9 cellular contexts compared by ENCODE assay signal in the genomic region with DNA sequence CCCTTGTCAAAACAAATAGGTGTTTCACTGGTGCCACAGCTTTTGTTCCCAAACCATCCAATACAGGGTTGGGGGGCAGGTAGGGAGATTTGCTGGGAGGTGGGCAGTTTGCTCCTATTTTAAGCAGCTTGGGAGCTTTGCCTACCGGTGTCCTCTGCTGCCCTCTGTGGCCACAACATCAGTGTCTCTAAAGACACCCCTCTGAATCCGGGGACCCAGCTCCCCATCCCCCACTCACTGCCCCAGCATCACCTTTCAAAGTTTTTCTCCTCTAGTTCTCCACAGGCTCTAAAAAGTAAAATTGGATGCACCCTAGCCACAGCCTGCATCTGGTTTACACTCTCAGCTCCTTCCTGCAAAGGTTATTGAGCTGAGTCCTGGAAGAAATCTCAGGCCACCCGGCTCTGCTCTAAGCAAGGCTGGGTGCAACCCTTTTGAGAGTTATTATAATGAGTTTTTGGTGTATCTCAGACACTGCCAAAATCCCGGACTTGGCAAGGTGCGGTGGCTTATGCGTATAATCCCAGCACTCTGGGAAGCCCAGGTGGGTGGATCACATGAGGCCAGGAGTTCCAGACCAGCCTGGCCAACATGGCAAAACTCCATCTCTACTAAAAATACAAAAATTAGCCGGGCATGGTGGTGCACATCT. TPM values are rescaled to one million over a fixed set of nuclear protein-coding genes. Genes with fewer than 3 reads are reported as not detected.
DNase-seq lines count a peak whose midpoint lies in the region; ATAC-seq and TF ChIP-seq lines count a peak whose summit lies in the region.
"Had no signal": no experiment of that assay in that cellular context is flagged by ENCODE, and none has a peak within 500 bp of the region (broad histone marks: within the 10 kb centered on the region; RNA-seq: fewer than 3 reads in every experiment).

No MANE protein-coding gene starts in this region.

- intact Hi-C loops in body of pancreas (cut with DNase I): loop anchor here (10.0 kb wide), 1 partner anchor 70 kb away; no protein-coding TSS in a partner anchor

- H2AFZ ChIP-seq in neural progenitor cell (replicated peaks): no peak overlapping the region

- no peak overlapping the region for H3K4me2 ChIP-seq in neural progenitor cell

- no peak overlapping the region for H3K9ac ChIP-seq in neural progenitor cell
- H3K9ac ChIP-seq: BLaER1 treated with 17β-estradiol and CSF1 and Interleukin-3, amounts not matched to agents 10 nM and 100 nM had no signal

- H4K20me1 ChIP-seq in neural progenitor cell (ENCODE audit: low read depth): peaks cover 19% of the 10 kb centered on the region

- peaks cover 49% of the 10 kb centered on the region for H3K27me3 Mint-ChIP-seq in neural progenitor cell (ENCODE audit: insufficient read depth, low read depth)
- peaks cover 26% of the 10 kb centered on the region for H3K27me3 Mint-ChIP-seq in stimulated activated memory B cell treated with anti-CD40 and anti-IgM and Interleukin-4, amounts not matched to agents 10 μg/mL and 1 μg/mL and 100 μg/mL, for 72 hours

- no peaks in the 10 kb centered on the region for H3K27me3 ChIP-seq in MG63
- H3K27me3 ChIP-seq in body of pancreas: no peaks in the 10 kb centered on the region
- H3K27me3 ChIP-seq in neural progenitor cell: peaks cover 50% of the 10 kb centered on the region

- TF ChIP-seq CTCF in body of pancreas (IDR thresholded peaks at IDR 0.05): peak in 5 of 7 experiments; percentile 12 to 39 (median 28)
- TF ChIP-seq CTCF in neural progenitor cell (IDR thresholded peaks at IDR 0.05): peak; percentile 57

- 55 to 60% methylated on average over 7 of the region's 7 CpGs for WGBS in body of pancreas, 2 donors

- ATAC-seq in body of pancreas (no peak), GM21360 (IDR thresholded peaks at IDR 0.05; ENCODE audit: unreplicated experiment) (no peak)
- ATAC-seq in stimulated activated memory B cell treated with anti-CD40 and anti-IgM and Interleukin-4, amounts not matched to agents 10 μg/mL and 1 μg/mL and 100 μg/mL, for 72 hours: no peak

- peaks cover 7% of the 10 kb centered on the region for H3K36me3 ChIP-seq in MG63
- no peaks in the 10 kb centered on the region for H3K36me3 ChIP-seq in body of pancreas (replicated peaks in 1 of 2; ENCODE audit: insufficient read depth in 1 of 2, low read depth in 2 of 2)
- H3K36me3 ChIP-seq in neural progenitor cell: no peaks in the 10 kb centered on the region
- H3K36me3 ChIP-seq: BLaER1 treated with 17β-estradiol and CSF1 and Interleukin-3, amounts not matched to agents 10 nM and 100 nM had no signal

- H3K4me1 Mint-ChIP-seq in neural progenitor cell: peaks cover 11% of the 10 kb centered on the region
- peaks cover 24% of the 10 kb centered on the region for H3K4me1 Mint-ChIP-seq in stimulated activated memory B cell treated with anti-CD40 and anti-IgM and Interleukin-4, amounts not matched to agents 10 μg/mL and 1 μg/mL and 100 μg/mL, for 72 hours

- peaks cover 9% of the 10 kb centered on the region for H3F3A ChIP-seq in neural progenitor cell (ENCODE audit: low read depth)

- no peak overlapping the region for H3K4me3 Mint-ChIP-seq in neural progenitor cell
- no peak overlapping the region for H3K4me3 Mint-ChIP-seq in stimulated activated memory B cell treated with anti-CD40 and anti-IgM and Interleukin-4, amounts not matched to agents 10 μg/mL and 1 μg/mL and 100 μg/mL, for 72 hours

- peaks cover 14% of the 10 kb centered on the region for H3K4me1 ChIP-seq in body of pancreas
- H3K4me1 ChIP-seq in neural progenitor cell: no peaks in the 10 kb centered on the region

- peak; percentile 23 for DNase-seq in NCI-H345 (lab: John Stamatoyannopoulos, UW)
- no peak for DNase-seq in NCI-H345 treated with DMSO at 0.1 percent for 48 hours (lab: John Stamatoyannopoulos, UW; ENCODE audit: unreplicated experiment)
- DNase-seq in MG63: peak; percentile 24
- peak in 2 of 4 donors; percentile 38 to 66 for DNase-seq in body of pancreas
- peak; percentile 74 for DNase-seq in neural progenitor cell (ENCODE audit: low spot score)
- no peak for DNase-seq in kidney tubule cell (ENCODE audit: low spot score)

- TF ChIP-seq POLR2A in body of pancreas (IDR thresholded peaks at IDR 0.05): no peak

- H3K27ac ChIP-seq in body of pancreas: no peak overlapping the region
- no peak overlapping the region for H3K27ac ChIP-seq in neural progenitor cell
- H3K27ac ChIP-seq: BLaER1 treated with 17β-estradiol and CSF1 and Interleukin-3, amounts not matched to agents 10 nM and 100 nM had no signal

- H3K9me3 ChIP-seq in MG63: no peaks in the 10 kb centered on the region
- H3K9me3 ChIP-seq in body of pancreas: no peaks in the 10 kb centered on the region
- H3K9me3 ChIP-seq in neural progenitor cell (ENCODE audit: low read depth): no peaks in the 10 kb centered on the region
- H3K9me3 ChIP-seq: BLaER1 treated with 17β-estradiol and CSF1 and Interleukin-3, amounts not matched to agents 10 nM and 100 nM had no signal

- peaks cover 3% of the 10 kb centered on the region for H3K9me3 Mint-ChIP-seq in neural progenitor cell
- H3K9me3 Mint-ChIP-seq in stimulated activated memory B cell treated with anti-CD40 and anti-IgM and Interleukin-4, amounts not matched to agents 10 μg/mL and 1 μg/mL and 100 μg/mL, for 72 hours: no peaks in the 10 kb centered on the region

- no peaks in the 10 kb centered on the region for H3K36me3 Mint-ChIP-seq in neural progenitor cell
- no peaks in the 10 kb centered on the region for H3K36me3 Mint-ChIP-seq in stimulated activated memory B cell treated with anti-CD40 and anti-IgM and Interleukin-4, amounts not matched to agents 10 μg/mL and 1 μg/mL and 100 μg/mL, for 72 hours

- H3K79me2 ChIP-seq in neural progenitor cell (ENCODE audit: low read depth): no peaks in the 10 kb centered on the region

- no peak overlapping the region for H3K27ac Mint-ChIP-seq in neural progenitor cell
- H3K27ac Mint-ChIP-seq in stimulated activated memory B cell treated with anti-CD40 and anti-IgM and Interleukin-4, amounts not matched to agents 10 μg/mL and 1 μg/mL and 100 μg/mL, for 72 hours: no peak overlapping the region

- H3K4me3 ChIP-seq in MG63 (no peak overlapping the region), body of pancreas (no peak overlapping the region), neural progenitor cell (no peak overlapping the region)
- H3K4me3 ChIP-seq: BLaER1 treated with 17β-estradiol and CSF1 and Interleukin-3, amounts not matched to agents 10 nM and 100 nM had no signal

RNA-seq across cellular contexts. Expression of a gene that starts 2.9 kb away (rescaled TPM):
- 27.6 and 46.1 TPM in 2 replicates for total RNA-seq in MG63 (2014; rRNA removed; shearing (Covaris generic); ENCODE audit: low replicate concordance)
- total RNA-seq in body of pancreas (100 to 1,000 TPM in 1 of 2 donors, 10 to 100 TPM in 1; 58.4 to 162 TPM), neural progenitor cell (ENCODE audit: low replicate concordance) (0.15 and 1.1 TPM in 2 replicates)

Comparison
In these comparisons a context has a peak if more than half of its experiments do, and no peak if none do; other contexts are left out.
1. DNase-seq: peak in NCI-H345 (single experiment), MG63 (single experiment) and neural progenitor cell (single experiment); none in NCI-H345 treated with DMSO at 0.1 percent for 48 hours (single experiment) and kidney tubule cell (single experiment).
2. RNA of a gene that starts 2.9 kb away (total RNA-seq): 58.4 to 162 TPM in body of pancreas and 27.6 to 46.1 TPM in MG63; 0.15 to 1.1 TPM in neural progenitor cell; every median in the first group is over 10 times any median in the second.